ENCODE assay signal across 34 cellular contexts in the genomic region with DNA sequence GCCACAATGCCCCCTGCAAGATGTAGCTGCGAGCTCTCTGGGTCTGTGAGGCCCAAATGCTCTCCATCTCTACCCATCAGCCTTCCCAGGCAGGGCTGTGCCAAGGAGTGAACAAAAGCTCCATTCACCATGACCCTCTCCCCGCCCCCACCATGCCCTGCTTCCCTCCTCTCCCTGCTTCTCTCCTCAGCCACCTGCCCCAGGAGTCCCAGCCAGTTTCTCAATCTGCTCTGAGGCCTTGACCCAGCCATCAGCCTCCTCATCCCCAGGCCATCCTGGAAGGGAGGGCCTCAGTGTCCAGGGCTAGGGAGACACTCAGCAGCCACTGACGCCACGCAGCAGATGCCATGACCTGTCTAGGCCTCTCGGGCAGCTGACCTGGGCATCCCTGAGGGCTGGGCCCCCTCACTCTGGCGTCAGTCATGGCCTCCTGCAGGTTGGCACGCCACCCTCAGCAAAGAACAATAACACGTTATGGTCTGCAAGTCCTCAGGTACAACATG. TPM values are rescaled to one million over a fixed set of nuclear protein-coding genes. Genes with fewer than 3 reads are reported as not detected.
DNase-seq lines count a peak whose midpoint lies in the region; ATAC-seq and TF ChIP-seq lines count a peak whose summit lies in the region.
"Had no signal": no experiment of that assay in that cellular context is flagged by ENCODE, and none has a peak within 500 bp of the region (broad histone marks: within the 10 kb centered on the region; RNA-seq: fewer than 3 reads in every experiment).

No MANE protein-coding gene starts in this region.

- CTCF ChIA-PET in MCF 10A (lab: Yijun Ruan, JAX): interaction anchor here (0.6 to 1.3 kb wide), 3 partner anchors 337 to 375 kb away, joined by 3 to 5 read pairs (median 5); no protein-coding TSS in a partner anchor

- POLR2A ChIA-PET in MCF 10A (lab: Yijun Ruan, JAX): interaction anchor here (1.3 kb wide), 1 partner anchor 9 kb away, joined by 3 read pairs; a partner anchor contains a TSS

- TF ChIP-seq CTCF in breast epithelium (IDR thresholded peaks at IDR 0.05) (no peak), MCF 10A (IDR thresholded peaks at IDR 0.05; ENCODE audit: unreplicated experiment) (no peak), dorsolateral prefrontal cortex (IDR thresholded peaks at IDR 0.05 in 54 of 56, conservative IDR thresholded peaks at IDR 0.05 in 2 of 56; ENCODE audit: low read depth in 1 of 56, partially characterized antibody in 56 of 56) (peak in 2 of 56 donors; percentile 7 to 10), gastrocnemius medialis (IDR thresholded peaks at IDR 0.05 in 4 of 5, conservative IDR thresholded peaks at IDR 0.05 in 1 of 5) (no peak)

- BruUV-seq in MCF 10A (replicated peaks; lab: Mats Ljungman, UMichigan): no TSS peak

- H3K4me3 Mint-ChIP-seq in MCF 10A (ENCODE audit: unreplicated experiment): no peak overlapping the region
- H3K4me3 Mint-ChIP-seq: activated CD8-positive, alpha-beta T cell treated with anti-CD3 and anti-CD28 coated beads for 36 hours; activated naive CD8-positive, alpha-beta T cell treated with anti-CD3 and anti-CD28 coated beads, Interleukin-2, amount 50 U/mL, for 24 hours; brain; naive B cell had no signal

- DNase-seq in breast epithelium (ENCODE audit: low spot score in 2 of 2) (peak in 1 of 2 donors; percentile 86), MCF 10A (ENCODE audit: unreplicated experiment) (no peak), dorsolateral prefrontal cortex (peak in 9 of 10 donors; percentile 54 to 75 (median 69)), medulla oblongata (ENCODE audit: extremely low spot score) (peak; percentile 77), superior temporal gyrus (ENCODE audit: extremely low spot score) (peak; percentile 73), SHP77 (lab: John Stamatoyannopoulos, UW) (no peak), gastrocnemius medialis (no peak)
- DNase-seq: ACHN; activated CD4-positive, CD25-positive, alpha-beta regulatory T cell treated with anti-CD3 and anti-CD28 coated beads, Interleukin-2, amount 50 U/mL, for 72 hours; activated CD8-positive, alpha-beta T cell treated with anti-CD3 and anti-CD28 coated beads for 36 hours; activated naive CD8-positive, alpha-beta T cell treated with anti-CD3 and anti-CD28 coated beads, Interleukin-2, amount 50 U/mL, for 24 hours; activated T-cell treated with anti-CD3 and anti-CD28 coated beads for 4 hours; DMS79; foreskin keratinocyte; GDM1; left lung; naive B cell; NCI-H1105; NCI-H2029; NCI-H2227 treated with DMSO at 0.1 percent for 48 hours; NCI-H69; spleen; trophoblast cell had no signal

- no peaks in the 10 kb centered on the region for H3K9me3 Mint-ChIP-seq in MCF 10A (ENCODE audit: unreplicated experiment)
- H3K9me3 Mint-ChIP-seq: activated CD8-positive, alpha-beta T cell treated with anti-CD3 and anti-CD28 coated beads for 36 hours; activated naive CD8-positive, alpha-beta T cell treated with anti-CD3 and anti-CD28 coated beads, Interleukin-2, amount 50 U/mL, for 24 hours; IgD-negative memory B cell; naive B cell had no signal

- intact Hi-C loops in breast epithelium (cut with DNase I; ENCODE audit: low total_unique reads) (no loop called here), MCF 10A (cut with micrococcal nuclease) (no loop called here), dorsolateral prefrontal cortex (cut with DNase I) (no loop called here), gastrocnemius medialis (cut with DNase I; ENCODE audit: low total_unique reads) (no loop called here)

- in situ Hi-C loops in gastrocnemius medialis (cut with MboI; ENCODE audit: low sequenced_read_pairs in 4 of 4): no loop called here

- H3K4me3 ChIP-seq in breast epithelium (no peak overlapping the region), dorsolateral prefrontal cortex (no peak overlapping the region), gastrocnemius medialis (no peak overlapping the region)
- H3K4me3 ChIP-seq: BLaER1, esophagus muscularis mucosa, HAP-1, left lung, Peyer's patch, right atrium auricular region, spleen had no signal

- H3K4me1 ChIP-seq in breast epithelium (peaks cover 3 to 12% of the 10 kb centered on the region in 2 donors), gastrocnemius medialis (no peaks in the 10 kb centered on the region)
- H3K4me1 ChIP-seq: Caco-2, esophagus muscularis mucosa, HAP-1, left lung, Peyer's patch, right atrium auricular region had no signal

- ATAC-seq in GM21576 (IDR thresholded peaks at IDR 0.05; ENCODE audit: unreplicated experiment): no peak
- ATAC-seq in gastrocnemius medialis: no peak
- ATAC-seq: activated CD8-positive, alpha-beta T cell treated with anti-CD3 and anti-CD28 coated beads for 36 hours; activated naive CD8-positive, alpha-beta T cell treated with anti-CD3 and anti-CD28 coated beads, Interleukin-2, amount 50 U/mL, for 24 hours; foreskin keratinocyte; left lung had no signal

- peaks cover 19% of the 10 kb centered on the region for H3K4me1 Mint-ChIP-seq in MCF 10A (ENCODE audit: insufficient read depth, unreplicated experiment)
- H3K4me1 Mint-ChIP-seq: activated naive CD8-positive, alpha-beta T cell treated with anti-CD3 and anti-CD28 coated beads, Interleukin-2, amount 50 U/mL, for 24 hours; brain; naive B cell had no signal

- no peaks in the 10 kb centered on the region for H3K27me3 Mint-ChIP-seq in MCF 10A (ENCODE audit: insufficient read depth, unreplicated experiment)
- H3K27me3 Mint-ChIP-seq: activated CD8-positive, alpha-beta T cell treated with anti-CD3 and anti-CD28 coated beads for 36 hours; activated naive CD8-positive, alpha-beta T cell treated with anti-CD3 and anti-CD28 coated beads, Interleukin-2, amount 50 U/mL, for 24 hours had no signal

- TF ChIP-seq POLR2A in breast epithelium (IDR thresholded peaks at IDR 0.05) (no peak), gastrocnemius medialis (IDR thresholded peaks at IDR 0.05) (no peak)

- no peaks in the 10 kb centered on the region for H3K36me3 ChIP-seq in breast epithelium
- no peaks in the 10 kb centered on the region for H3K36me3 ChIP-seq in gastrocnemius medialis
- H3K36me3 ChIP-seq: BLaER1, esophagus muscularis mucosa, HAP-1, left lung, Peyer's patch, right atrium auricular region, spleen had no signal

- H3K9me3 ChIP-seq in breast epithelium (no peaks in the 10 kb centered on the region), gastrocnemius medialis (no peaks in the 10 kb centered on the region)
- H3K9me3 ChIP-seq: BLaER1, Caco-2, esophagus muscularis mucosa, HAP-1, left lung, Peyer's patch, right atrium auricular region, spleen had no signal

- no peak overlapping the region for H3K27ac Mint-ChIP-seq in MCF 10A (ENCODE audit: low read depth, unreplicated experiment)
- H3K27ac Mint-ChIP-seq: activated CD8-positive, alpha-beta T cell treated with anti-CD3 and anti-CD28 coated beads for 36 hours; activated naive CD8-positive, alpha-beta T cell treated with anti-CD3 and anti-CD28 coated beads, Interleukin-2, amount 50 U/mL, for 24 hours; IgD-negative memory B cell; naive B cell had no signal

- no peaks in the 10 kb centered on the region for H3K27me3 ChIP-seq in breast epithelium
- no peaks in the 10 kb centered on the region for H3K27me3 ChIP-seq in dorsolateral prefrontal cortex
- H3K27me3 ChIP-seq in gastrocnemius medialis: no peaks in the 10 kb centered on the region
- H3K27me3 ChIP-seq: BLaER1, foreskin keratinocyte, Peyer's patch, right atrium auricular region had no signal

- no peaks in the 10 kb centered on the region for H3K36me3 Mint-ChIP-seq in MCF 10A (ENCODE audit: insufficient read depth, unreplicated experiment)
- H3K36me3 Mint-ChIP-seq: brain, naive B cell had no signal

- peak overlapping the region; percentile 77 to 89 for H3K27ac ChIP-seq in breast epithelium
- H3K27ac ChIP-seq in dorsolateral prefrontal cortex: peak overlapping the region in 28 of 59 donors; percentile 18 to 71 (median 52)
- H3K27ac ChIP-seq in gastrocnemius medialis: no peak overlapping the region
- H3K27ac ChIP-seq: BLaER1, esophagus muscularis mucosa, foreskin keratinocyte, left lung, Peyer's patch, right atrium auricular region, spleen had no signal

RNA-seq across cellular contexts. Expression of a gene that starts 8.5 kb away (rescaled TPM):
- total RNA-seq in breast epithelium (100 to 1,000 TPM in 2 of 3 donors, 1 to 10 TPM in 1; 4.3 to 464 (median 413) TPM), MCF 10A (2022) (1,273 and 3,552 TPM in 2 replicates), dorsolateral prefrontal cortex (1 to 10 TPM in 100 of 120 experiments, under 1 TPM in 12, not detected in 8; 0.44 to 7.8 (median 2.3) TPM), gastrocnemius medialis (not detected)
- total RNA-seq: activated CD8-positive, alpha-beta T cell treated with anti-CD3 and anti-CD28 coated beads for 36 hours; T-helper 1 cell treated with Interleukin-12 subunit alpha and Interleukin-12 subunit beta and Interleukin-4 antibody, amounts not matched to agents 30 ng/mL and 1 ng/mL, for 36 hours had no signal

RNA-seq across cellular contexts. Expression of a gene that starts 24.3 kb away (rescaled TPM):
- total RNA-seq in breast epithelium (under 1 TPM in 1 of 3 donors, not detected in 2; 0.16 TPM), MCF 10A (2022) (not detected in 2 replicates), dorsolateral prefrontal cortex (under 1 TPM in 1 of 120 experiments, not detected in 119; 0.14 TPM), gastrocnemius medialis (not detected)
- total RNA-seq: activated CD8-positive, alpha-beta T cell treated with anti-CD3 and anti-CD28 coated beads for 36 hours; esophagus muscularis mucosa; foreskin keratinocyte; left lung; omental fat pad; Peyer's patch; right atrium auricular region; spleen; T-helper 1 cell treated with Interleukin-12 subunit alpha and Interleukin-12 subunit beta and Interleukin-4 antibody, amounts not matched to agents 30 ng/mL and 1 ng/mL, for 36 hours had no signal

RNA-seq across cellular contexts. Expression of a gene that starts 35.6 kb away (rescaled TPM):
- total RNA-seq in breast epithelium (1 to 10 TPM in 1 of 3 donors, under 1 TPM in 1, not detected in 1; 0.33 to 3.1 TPM), MCF 10A (2022) (1,403 and 1,688 TPM in 2 replicates), dorsolateral prefrontal cortex (1 to 10 TPM in 2 of 120 experiments, under 1 TPM in 6, not detected in 112; 0.22 to 3.7 (median 0.49) TPM), gastrocnemius medialis (not detected)
- total RNA-seq: activated CD8-positive, alpha-beta T cell treated with anti-CD3 and anti-CD28 coated beads for 36 hours; spleen; T-helper 1 cell treated with Interleukin-12 subunit alpha and Interleukin-12 subunit beta and Interleukin-4 antibody, amounts not matched to agents 30 ng/mL and 1 ng/mL, for 36 hours had no signal

RNA-seq across cellular contexts. Expression of a gene that starts 45.0 kb away (rescaled TPM):
- total RNA-seq in breast epithelium (not detected), MCF 10A (2022) (not detected in 2 replicates), dorsolateral prefrontal cortex (not detected), gastrocnemius medialis (not detected)
- total RNA-seq: activated CD8-positive, alpha-beta T cell treated with anti-CD3 and anti-CD28 coated beads for 36 hours; Caco-2; esophagus muscularis mucosa; foreskin keratinocyte; left lung; omental fat pad; Peyer's patch; spleen; T-helper 1 cell treated with Interleukin-12 subunit alpha and Interleukin-12 subunit beta and Interleukin-4 antibody, amounts not matched to agents 30 ng/mL and 1 ng/mL, for 36 hours had no signal

RNA-seq across cellular contexts. Expression of a gene that starts 55.1 kb away (rescaled TPM):
- not detected for total RNA-seq in breast epithelium
- total RNA-seq in MCF 10A (2022): 0.19 and 0.44 TPM in 2 replicates
- not detected for total RNA-seq in dorsolateral prefrontal cortex
- not detected for total RNA-seq in gastrocnemius medialis
- total RNA-seq: activated CD8-positive, alpha-beta T cell treated with anti-CD3 and anti-CD28 coated beads for 36 hours; Caco-2; esophagus muscularis mucosa; left lung; omental fat pad; right atrium auricular region; spleen; T-helper 1 cell treated with Interleukin-12 subunit alpha and Interleukin-12 subunit beta and Interleukin-4 antibody, amounts not matched to agents 30 ng/mL and 1 ng/mL, for 36 hours had no signal

Comparison
In these comparisons a context has a peak if more than half of its experiments do, and no peak if none do; other contexts are left out.
1. RNA of a gene that starts 35.6 kb away (total RNA-seq): 1,403 to 1,688 TPM in MCF 10A; 0.33 to 3.1 TPM in breast epithelium, 0.22 to 3.7 TPM in dorsolateral prefrontal cortex and not detected in gastrocnemius medialis; every median in the first group is over 100 times any median in the second.
2. DNase-seq: peak in dorsolateral prefrontal cortex (9 of 10), medulla oblongata (single experiment) and superior temporal gyrus (single experiment); none in MCF 10A (single experiment), SHP77 (0 of 2) and gastrocnemius medialis (0 of 2).
3. H3K27ac ChIP-seq: peak in breast epithelium (2 of 2); none in gastrocnemius medialis (0 of 4).